In genomic region chr20:34709836-34710567, GRCh38 we compare ENCODE assay signal across 9 cellular contexts. TPM values are rescaled to one million over a fixed set of nuclear protein-coding genes. Genes with fewer than 3 reads are reported as not detected.
DNase-seq lines count a peak whose midpoint lies in the region; ATAC-seq, FAIRE-seq and TF ChIP-seq lines count a peak whose summit lies in the region.
"Had no signal": no experiment of that assay in that cellular context is flagged by ENCODE, and none has a peak within 500 bp of the region (broad histone marks: within the 10 kb centered on the region; RNA-seq: fewer than 3 reads in every experiment).

No MANE protein-coding gene starts in this region.

- peak overlapping the region; percentile 93 for H3K4me3 Mint-ChIP-seq in neural crest cell

- peak overlapping the region; percentile 63 for H3K4me3 ChIP-seq in AG04449 (ENCODE audit: low read depth, low read length)

- no peak overlapping the region for H3K27ac Mint-ChIP-seq in neural crest cell (ENCODE audit: unreplicated experiment)

- H3K27me3 Mint-ChIP-seq in neural crest cell (ENCODE audit: low read depth): peaks cover 31% of the 10 kb centered on the region

- H3K4me1 Mint-ChIP-seq in neural crest cell: peaks cover 26% of the 10 kb centered on the region

- POLR2A ChIA-PET in AG04449 (lab: Yijun Ruan, JAX): interaction anchor here (1.0 kb wide), 1 partner anchor 442 kb away, joined by 3 read pairs; no protein-coding TSS in a partner anchor

- DNase-seq in AG04449 (ENCODE audit: low read depth, low spot score) (no peak), GM10266 (ENCODE audit: extremely low spot score) (peak; percentile 74), NCI-H1417 treated with DMSO at 0.1 percent for 48 hours (lab: John Stamatoyannopoulos, UW) (peak; percentile 48), fibroblast of the conjunctiva (ENCODE audit: low read depth) (peak; percentile 18), neural crest cell (ENCODE audit: low read depth, low spot score) (peak; percentile 36), urothelium cell line (ENCODE audit: low spot score) (peak; percentile 91)
- DNase-seq in activated CD8-positive, alpha-beta memory T cell treated with anti-CD3 and anti-CD28 coated beads, Interleukin-2, amount 50 U/mL, for 4 hours: peak; percentile 60

- TF ChIP-seq CTCF in AG04449 (IDR thresholded peaks at IDR 0.05; ENCODE audit: insufficient read depth, low read length, missing control alignments) (peak; percentile 52), GM10266 (IDR thresholded peaks at IDR 0.05; ENCODE audit: control insufficient read depth, insufficient read depth, low read depth, missing control alignments) (peak; percentile 40), neural crest cell (conservative IDR thresholded peaks at IDR 0.05) (peak; percentile 56)

- H3K36me3 Mint-ChIP-seq in neural crest cell (ENCODE audit: low read depth): peaks cover 4% of the 10 kb centered on the region

- peak; percentile 45 for ATAC-seq in HG02678 (IDR thresholded peaks at IDR 0.05; ENCODE audit: unreplicated experiment)

- CTCF ChIA-PET in AG04449 (lab: Yijun Ruan, JAX): interaction anchor here (1.3 to 1.6 kb wide), 2 partner anchors 141 to 396 kb away, joined by 4 read pairs; no protein-coding TSS in a partner anchor

- FAIRE-seq in urothelium cell line (lab: Jason Lieb, UNC): no peak
- FAIRE-seq: TTC549 had no signal

- no peaks in the 10 kb centered on the region for H3K9me3 Mint-ChIP-seq in neural crest cell

RNA-seq across cellular contexts. Expression of gene TP53INP2, which starts 5.9 kb away (rescaled TPM):
- total RNA-seq in neural crest cell: 17.1 and 17.2 TPM in 2 replicates

RNA-seq across cellular contexts. Expression of gene PIGU, which starts 33.1 kb away (rescaled TPM):
- total RNA-seq in neural crest cell: 54.9 and 55.5 TPM in 2 replicates
